Comparison of ENCODE assay signal across 14 cellular contexts in genomic region chr2:19841918-19842693, GRCh38. TPM values are rescaled to one million over a fixed set of nuclear protein-coding genes. Genes with fewer than 3 reads are reported as not detected.
A peak's percentile ranks its signal among the peaks of the same experiment; 100 is the strongest.
DNase-seq lines count a peak whose midpoint lies in the region; ATAC-seq, FAIRE-seq and TF ChIP-seq lines count a peak whose summit lies in the region.
"Had no signal": no experiment of that assay in that cellular context is flagged by ENCODE, and none has a peak within 500 bp of the region (broad histone marks: within the 10 kb centered on the region; RNA-seq: fewer than 3 reads in every experiment).

No MANE protein-coding gene starts in this region.

- H3K27ac ChIP-seq in HepG2 (ENCODE audit: extremely low read length, insufficient read depth, low read length) (no peak overlapping the region), right lobe of liver (no peak overlapping the region)

- no peak for TF ChIP-seq RAD21 in HepG2 (CRISPR knock-in tag; IDR thresholded peaks at IDR 0.05)

- H3K4me2 ChIP-seq in HepG2 (ENCODE audit: low read depth, low read length): no peak overlapping the region
- H3K4me2 ChIP-seq: GM23338 had no signal

- no peaks in the 10 kb centered on the region for H3K4me1 ChIP-seq in HepG2 (ENCODE audit: insufficient read depth, low read length)
- no peaks in the 10 kb centered on the region for H3K4me1 ChIP-seq in right lobe of liver

- POLR2A ChIA-PET in HepG2 (lab: Yijun Ruan, JAX): no interaction called here

- TF ChIP-seq POLR2A in HepG2 (IDR thresholded peaks at IDR 0.05; ENCODE audit: insufficient read depth in 1 of 2, low read depth in 2 of 2, low read length in 2 of 2) (no peak), right lobe of liver (IDR thresholded peaks at IDR 0.05) (no peak)

- no peaks in the 10 kb centered on the region for H4K20me1 ChIP-seq in HepG2 (ENCODE audit: insufficient read depth, low read length)

- peaks cover 0 to 14% of the 10 kb centered on the region in 2 experiments; a peak in 1 of 5 replicates for H3K27me3 ChIP-seq in HepG2 (ENCODE audit: control insufficient read depth in 1 of 2, insufficient read depth in 2 of 2, low read length in 2 of 2)
- no peaks in the 10 kb centered on the region for H3K27me3 ChIP-seq in right lobe of liver

- no peak for TF ChIP-seq CTCF in HepG2 (CRISPR knock-in tag; IDR thresholded peaks at IDR 0.05)
- TF ChIP-seq CTCF in right lobe of liver (IDR thresholded peaks at IDR 0.05): no peak

- H3K36me3 ChIP-seq in HepG2 (replicated peaks in 1 of 2; ENCODE audit: control insufficient read depth in 1 of 2, insufficient read depth in 2 of 2, low read length in 2 of 2): no peaks in the 10 kb centered on the region
- H3K36me3 ChIP-seq in right lobe of liver: no peaks in the 10 kb centered on the region

- CTCF ChIA-PET in HepG2 (lab: Yijun Ruan, JAX; ENCODE audit: low intra/inter-chr PET ratio, low total read pairs): no interaction called here

- no peak for DNase-seq in HepG2 (ENCODE audit: low spot score)
- DNase-seq in right lobe of liver: no peak
- DNase-seq in islet precursor cell: peak; percentile 16
- DNase-seq in mesenteric fat pad (ENCODE audit: low spot score): peak; percentile 30
- no peak for DNase-seq in stimulated activated naive CD4-positive, alpha-beta T cell (lab: John Stamatoyannopoulos, UW)
- DNase-seq: C1 segment of cervical spinal cord; Calu3; CD4-positive, alpha-beta T cell; DMS 273 treated with DMSO at 0.1 percent for 48 hours; H7 had no signal

- in situ Hi-C loops in HepG2 (cut with HindIII; ENCODE audit: extremely low pct_ligation_motif_present, low pct_unique_long_range_greater_than_20kb): no loop called here

- no TSS peak for BruUV-seq in HepG2 (replicated peaks; lab: Mats Ljungman, UMichigan)

- no peak overlapping the region for H3K9ac ChIP-seq in HepG2 (ENCODE audit: insufficient read depth, low read depth, low read length)

- no peaks in the 10 kb centered on the region for H3K9me3 ChIP-seq in HepG2 (ENCODE audit: low read length)
- no peaks in the 10 kb centered on the region for H3K9me3 ChIP-seq in right lobe of liver

- no peak overlapping the region for H2AFZ ChIP-seq in HepG2 (ENCODE audit: low read length)
- H2AFZ ChIP-seq: GM23338 had no signal

- H3K4me3 ChIP-seq in HepG2 (replicated peaks in 1 of 3; ENCODE audit: insufficient read depth in 1 of 3, low read depth in 2 of 3, low read length in 3 of 3) (no peak overlapping the region), right lobe of liver (no peak overlapping the region)
- H3K4me3 ChIP-seq: GM23338 had no signal

- WGBS in HepG2 (ENCODE audit: low lambda C conversion rate): 35% methylated on average over 9 of the region's 9 CpGs
- WGBS in right lobe of liver (ENCODE audit: insufficient coverage, low coverage, low lambda C conversion rate, missing lambda C conversion rate): 76% methylated on average over 6 of the region's 9 CpGs

- no peaks in the 10 kb centered on the region for H3K79me2 ChIP-seq in HepG2 (ENCODE audit: insufficient read depth, low read length)

- TF ChIP-seq EP300 in HepG2 (IDR thresholded peaks at IDR 0.05; ENCODE audit: low read depth in 2 of 2, low read length in 2 of 2) (no peak), HepG2 (CRISPR knock-in tag; IDR thresholded peaks at IDR 0.05; ENCODE audit: borderline replicate concordance) (no peak)

- intact Hi-C loops in HepG2 (cut with micrococcal nuclease; ENCODE audit: unreplicated experiment): no loop called here
- intact Hi-C loops in right lobe of liver (cut with DNase I): no loop called here

- no peak for FAIRE-seq in HepG2 (lab: Jason Lieb, UNC)
- FAIRE-seq: A204.1 had no signal

- ATAC-seq in HepG2 (no peak), right lobe of liver (no peak), GM21786 (IDR thresholded peaks at IDR 0.05; ENCODE audit: unreplicated experiment) (no peak), GM21390 (IDR thresholded peaks at IDR 0.05; ENCODE audit: unreplicated experiment) (no peak)
- ATAC-seq: GM23338 had no signal

TF ChIP-seq in HepG2, 621 proteins besides CTCF, POLR2A, EP300 and RAD21:
- TF ChIP-seq HNRNPK (IDR thresholded peaks at IDR 0.05; ENCODE audit: low read depth, low read length, poor library complexity, severe bottlenecking): peak; percentile 89
- no peak for TF ChIP-seq CHCHD3 (CRISPR knock-in tag; IDR thresholded peaks at IDR 0.05)
- TF ChIP-seq ZNF513 (CRISPR knock-in tag; conservative IDR thresholded peaks at IDR 0.05): no peak
- TF ChIP-seq EEA1 (CRISPR knock-in tag; IDR thresholded peaks at IDR 0.05; ENCODE audit: borderline replicate concordance): no peak
- no peak for TF ChIP-seq MTF2 (CRISPR knock-in tag; IDR thresholded peaks at IDR 0.05; ENCODE audit: borderline replicate concordance)
- TF ChIP-seq PCBP1 (IDR thresholded peaks at IDR 0.05; ENCODE audit: borderline replicate concordance, low read depth, low read length): 0 out of 2 replicates have a peak, but pooled peaks have one; percentile 52
- no peak for TF ChIP-seq RXRA (CRISPR knock-in tag; IDR thresholded peaks at IDR 0.05)

RNA-seq across cellular contexts. Expression of gene TTC32, which starts 59.7 kb away (rescaled TPM):
- 18.5 and 21.6 TPM in 2 replicates for total RNA-seq in HepG2 (2016; rRNA removed; fragmentation: Illumina TruSeq; extraction: Trizol)
- 3.0 and 3.8 TPM in 2 replicates for total RNA-seq in HepG2 (2016; cell fraction: cytosol; rRNA removed; fragmentation: Illumina TruSeq; extraction: Trizol; ENCODE audit: low read depth)
- total RNA-seq in HepG2 (2016; cell fraction: insoluble cytoplasmic fraction; rRNA removed; fragmentation: Illumina TruSeq; extraction: Trizol): 16.3 and 24.1 TPM in 2 replicates
- 6.2 and 7.0 TPM in 2 replicates for total RNA-seq in HepG2 (2016; cell fraction: membrane; rRNA removed; fragmentation: Illumina TruSeq; extraction: Trizol)
- total RNA-seq in HepG2 (2016; cell fraction: nucleus; rRNA removed; fragmentation: Illumina TruSeq; extraction: Trizol): 45.3 and 49.4 TPM in 2 replicates
- 31.8 and 38.3 TPM in 2 replicates for polyA plus RNA-seq in HepG2 (2011; rRNA removed)
- 13.5 and 15.6 TPM in 2 replicates for polyA plus RNA-seq in HepG2 (2011; cell fraction: cytosol; rRNA removed)
- polyA plus RNA-seq in HepG2 (2011; cell fraction: nucleus; rRNA removed): 66.0 and 79.3 TPM in 2 replicates
- polyA plus RNA-seq in HepG2 (2012): 26.1 and 41.0 TPM in 2 replicates
- polyA plus RNA-seq in HepG2 (2016; cell fraction: cytosol; fragmentation: Illumina TruSeq; extraction: Trizol; ENCODE audit: low read depth): 2.9 TPM in 2 replicates
- 21.5 and 26.4 TPM in 2 replicates for polyA plus RNA-seq in HepG2 (2016; cell fraction: insoluble cytoplasmic fraction; fragmentation: Illumina TruSeq; extraction: Trizol; ENCODE audit: low read depth)
- polyA plus RNA-seq in HepG2 (2016; cell fraction: membrane; fragmentation: Illumina TruSeq; extraction: Trizol; ENCODE audit: low read depth): 5.4 and 6.1 TPM in 2 replicates
- polyA plus RNA-seq in HepG2 (2016; cell fraction: nucleus; fragmentation: Illumina TruSeq; extraction: Trizol; ENCODE audit: insufficient read depth, low read depth): 65.4 and 67.3 TPM in 2 replicates
- polyA minus RNA-seq in HepG2 (2011; rRNA and poly(A)+ RNA removed; ENCODE audit: low replicate concordance): 14.4 and 14.7 TPM in 2 replicates
- 5.5 and 7.4 TPM in 2 replicates for polyA minus RNA-seq in HepG2 (2011; cell fraction: cytosol; rRNA and poly(A)+ RNA removed)
- polyA minus RNA-seq in HepG2 (2011; cell fraction: nucleus; rRNA and poly(A)+ RNA removed): 107 and 122 TPM in 2 replicates
- 1 to 10 TPM; 2.4 to 5.5 (median 3.8) TPM for total RNA-seq in right lobe of liver
- 8.6 TPM for total RNA-seq in mesenteric fat pad

Comparison
In these comparisons a context has a peak if more than half of its experiments do, and no peak if none do; other contexts are left out.
1. DNase-seq: peak in islet precursor cell (single experiment) and mesenteric fat pad (single experiment); none in HepG2 (single experiment), right lobe of liver (0 of 3) and stimulated activated naive CD4-positive, alpha-beta T cell (0 of 6).